In genomic region chr11:108790501-108791299, GRCh38 we compare ENCODE assay signal across 22 cellular contexts.
A peak's percentile ranks its signal among the peaks of the same experiment; 100 is the strongest.
DNase-seq lines count a peak whose midpoint lies in the region; ATAC-seq and TF ChIP-seq lines count a peak whose summit lies in the region.
"Had no signal": no experiment of that assay in that cellular context is flagged by ENCODE, and none has a peak within 500 bp of the region (broad histone marks: within the 10 kb centered on the region; RNA-seq: fewer than 3 reads in every experiment).

No MANE protein-coding gene starts in this region.

- H3K4me1 Mint-ChIP-seq in activated CD8-positive, alpha-beta T cell treated with anti-CD3 and anti-CD28 coated beads for 36 hours (ENCODE audit: low read depth) = peaks cover 42% of the 10 kb centered on the region
- peaks cover 6% of the 10 kb centered on the region for H3K4me1 Mint-ChIP-seq in activated CD8-positive, alpha-beta T cell treated with anti-CD3 and anti-CD28 coated beads, Interleukin-2, amount 10 ng/mL, durations not matched to agents 7 days and 5 days (ENCODE audit: low read depth)
- peaks cover 37% of the 10 kb centered on the region for H3K4me1 Mint-ChIP-seq in stimulated activated naive CD8-positive, alpha-beta T cell treated with anti-CD3 and anti-CD28 coated beads, Interleukin-15, Interleukin-2, amounts not matched to agents 100 ng/mL and 50 ng/mL, for 24 hours (ENCODE audit: low read depth)

- no peak for TF ChIP-seq POLR2A in breast epithelium (IDR thresholded peaks at IDR 0.05)

- H3K27me3 ChIP-seq in breast epithelium = no peaks in the 10 kb centered on the region
- H3K27me3 ChIP-seq: adrenal gland had no signal

- no peaks in the 10 kb centered on the region for H3K27me3 Mint-ChIP-seq in activated CD8-positive, alpha-beta T cell treated with anti-CD3 and anti-CD28 coated beads for 36 hours
- H3K27me3 Mint-ChIP-seq in activated CD8-positive, alpha-beta T cell treated with anti-CD3 and anti-CD28 coated beads, Interleukin-2, amount 10 ng/mL, durations not matched to agents 7 days and 5 days (ENCODE audit: low read depth) = no peaks in the 10 kb centered on the region
- H3K27me3 Mint-ChIP-seq in stimulated activated naive CD8-positive, alpha-beta T cell treated with anti-CD3 and anti-CD28 coated beads, Interleukin-15, Interleukin-2, amounts not matched to agents 100 ng/mL and 50 ng/mL, for 24 hours = no peaks in the 10 kb centered on the region

- H3K36me3 Mint-ChIP-seq in activated CD8-positive, alpha-beta T cell treated with anti-CD3 and anti-CD28 coated beads for 36 hours (ENCODE audit: low read depth) = peaks cover 1% of the 10 kb centered on the region
- H3K36me3 Mint-ChIP-seq in activated CD8-positive, alpha-beta T cell treated with anti-CD3 and anti-CD28 coated beads, Interleukin-2, amount 10 ng/mL, durations not matched to agents 7 days and 5 days (ENCODE audit: low read depth) = no peaks in the 10 kb centered on the region
- H3K36me3 Mint-ChIP-seq in stimulated activated naive CD8-positive, alpha-beta T cell treated with anti-CD3 and anti-CD28 coated beads, Interleukin-15, Interleukin-2, amounts not matched to agents 100 ng/mL and 50 ng/mL, for 24 hours (ENCODE audit: low read depth) = peaks cover 4% of the 10 kb centered on the region
- H3K36me3 Mint-ChIP-seq: CD14-positive monocyte, natural killer cell had no signal

- POLR2A ChIA-PET in activated CD8-positive, alpha-beta T cell treated with anti-CD3 and anti-CD28 coated beads for 36 hours (lab: Charles Lee) = no interaction called here
- POLR2A ChIA-PET in activated CD8-positive, alpha-beta T cell treated with anti-CD3 and anti-CD28 coated beads, Interleukin-2, amount 10 ng/mL, durations not matched to agents 7 days and 5 days (lab: Charles Lee) = no interaction called here

- no peak overlapping the region for H3K4me3 Mint-ChIP-seq in activated CD8-positive, alpha-beta T cell treated with anti-CD3 and anti-CD28 coated beads for 36 hours
- no peak overlapping the region for H3K4me3 Mint-ChIP-seq in activated CD8-positive, alpha-beta T cell treated with anti-CD3 and anti-CD28 coated beads, Interleukin-2, amount 10 ng/mL, durations not matched to agents 7 days and 5 days
- H3K4me3 Mint-ChIP-seq in stimulated activated naive CD8-positive, alpha-beta T cell treated with anti-CD3 and anti-CD28 coated beads, Interleukin-15, Interleukin-2, amounts not matched to agents 100 ng/mL and 50 ng/mL, for 24 hours = no peak overlapping the region
- H3K4me3 Mint-ChIP-seq: CD14-positive monocyte, natural killer cell had no signal

- no peak overlapping the region for H3K27ac ChIP-seq in breast epithelium
- H3K27ac ChIP-seq: A549, adrenal gland had no signal

- no peaks in the 10 kb centered on the region for H3K9me3 Mint-ChIP-seq in activated CD8-positive, alpha-beta T cell treated with anti-CD3 and anti-CD28 coated beads for 36 hours
- no peaks in the 10 kb centered on the region for H3K9me3 Mint-ChIP-seq in activated CD8-positive, alpha-beta T cell treated with anti-CD3 and anti-CD28 coated beads, Interleukin-2, amount 10 ng/mL, durations not matched to agents 7 days and 5 days (ENCODE audit: insufficient read depth)
- no peaks in the 10 kb centered on the region for H3K9me3 Mint-ChIP-seq in stimulated activated naive CD8-positive, alpha-beta T cell treated with anti-CD3 and anti-CD28 coated beads, Interleukin-15, Interleukin-2, amounts not matched to agents 100 ng/mL and 50 ng/mL, for 24 hours
- H3K9me3 Mint-ChIP-seq: CD14-positive monocyte, natural killer cell had no signal

- no peak for DNase-seq in activated CD8-positive, alpha-beta T cell treated with anti-CD3 and anti-CD28 coated beads for 36 hours
- DNase-seq in activated CD8-positive, alpha-beta T cell treated with anti-CD3 and anti-CD28 coated beads, Interleukin-2, amount 10 ng/mL, durations not matched to agents 7 days and 5 days = no peak
- DNase-seq in NCI-H128 (lab: John Stamatoyannopoulos, UW; ENCODE audit: unreplicated experiment) (no peak), 8988T (no peak), breast epithelium (ENCODE audit: low spot score in 2 of 2) (no peak)
- DNase-seq: activated CD4-positive, alpha-beta T cell treated with anti-CD3 and anti-CD28 coated beads, Interleukin-2, amount 50 U/mL, for 4 hours; adrenal gland; dermis blood vessel endothelial cell; DMS153; foreskin melanocyte; natural killer cell; NCI-H1092 treated with DMSO at 0.1 percent for 48 hours; NCI-H2107; NCI-H524; Right ventricle myocardium superior; T-helper 1 cell had no signal

- intact Hi-C loops in activated CD8-positive, alpha-beta T cell treated with anti-CD3 and anti-CD28 coated beads for 36 hours (cut with micrococcal nuclease) = no loop called here
- intact Hi-C loops in breast epithelium (cut with DNase I; ENCODE audit: low total_unique reads) = no loop called here

- H3K27ac Mint-ChIP-seq in activated CD8-positive, alpha-beta T cell treated with anti-CD3 and anti-CD28 coated beads for 36 hours = peak overlapping the region; percentile 44
- H3K27ac Mint-ChIP-seq in activated CD8-positive, alpha-beta T cell treated with anti-CD3 and anti-CD28 coated beads, Interleukin-2, amount 10 ng/mL, durations not matched to agents 7 days and 5 days = no peak overlapping the region
- peak overlapping the region; percentile 57 for H3K27ac Mint-ChIP-seq in stimulated activated naive CD8-positive, alpha-beta T cell treated with anti-CD3 and anti-CD28 coated beads, Interleukin-15, Interleukin-2, amounts not matched to agents 100 ng/mL and 50 ng/mL, for 24 hours
- H3K27ac Mint-ChIP-seq: CD14-positive monocyte, natural killer cell had no signal

- ATAC-seq in activated CD8-positive, alpha-beta T cell treated with anti-CD3 and anti-CD28 coated beads for 36 hours = peak; percentile 51
- ATAC-seq in activated CD8-positive, alpha-beta T cell treated with anti-CD3 and anti-CD28 coated beads, Interleukin-2, amount 10 ng/mL, durations not matched to agents 7 days and 5 days = no peak
- ATAC-seq in HG02571 (IDR thresholded peaks at IDR 0.05; ENCODE audit: unreplicated experiment) = peak; percentile 58
- ATAC-seq in HG03469 (IDR thresholded peaks at IDR 0.05; ENCODE audit: unreplicated experiment) = peak; percentile 64
- ATAC-seq: A549, natural killer cell had no signal

- H3K9me3 ChIP-seq in breast epithelium = no peaks in the 10 kb centered on the region
- H3K9me3 ChIP-seq: A549, adrenal gland had no signal

- no peak for TF ChIP-seq CTCF in activated CD8-positive, alpha-beta T cell treated with anti-CD3 and anti-CD28 coated beads for 36 hours (IDR thresholded peaks at IDR 0.05)
- TF ChIP-seq CTCF in breast epithelium (IDR thresholded peaks at IDR 0.05) = no peak

- no peaks in the 10 kb centered on the region for H3K36me3 ChIP-seq in breast epithelium
- H3K36me3 ChIP-seq: adrenal gland had no signal

- CTCF ChIA-PET in activated CD8-positive, alpha-beta T cell treated with anti-CD3 and anti-CD28 coated beads for 36 hours (lab: Charles Lee) = no interaction called here
- CTCF ChIA-PET in activated CD8-positive, alpha-beta T cell treated with anti-CD3 and anti-CD28 coated beads, Interleukin-2, amount 10 ng/mL, durations not matched to agents 7 days and 5 days (lab: Charles Lee) = no interaction called here

- H3K4me1 ChIP-seq in breast epithelium = no peaks in the 10 kb centered on the region
- H3K4me1 ChIP-seq: adrenal gland had no signal

- H3K4me3 ChIP-seq in breast epithelium = no peak overlapping the region
- H3K4me3 ChIP-seq: A549, adrenal gland, smooth muscle cell had no signal
